Comparison of ENCODE assay signal across 15 cellular contexts in genomic region chr3:33658039-33658438, GRCh38.
DNase-seq lines count a peak whose midpoint lies in the region; ATAC-seq and TF ChIP-seq lines count a peak whose summit lies in the region.
"Had no signal": no experiment of that assay in that cellular context is flagged by ENCODE, and none has a peak within 500 bp of the region (broad histone marks: within the 10 kb centered on the region; RNA-seq: fewer than 3 reads in every experiment).

No MANE protein-coding gene starts in this region.

- intact Hi-C loops in right lobe of liver (cut with DNase I) = no loop called here

- no peak for TF ChIP-seq POLR2A in right lobe of liver (IDR thresholded peaks at IDR 0.05)

- peaks cover 57% of the 10 kb centered on the region for H3K4me1 Mint-ChIP-seq in HFFc6 (ENCODE audit: low read depth)
- H3K4me1 Mint-ChIP-seq: activated CD4-positive, alpha-beta memory T cell treated with anti-CD3 and anti-CD28 coated beads, Interleukin-2, amount 10 ng/mL, durations not matched to agents 7 days and 5 days had no signal

- no peaks in the 10 kb centered on the region for H3K9me3 ChIP-seq in right lobe of liver
- no peaks in the 10 kb centered on the region for H3K9me3 ChIP-seq in skeletal muscle tissue (ENCODE audit: control insufficient read depth in 3 of 3, low read length in 3 of 3)

- no peaks in the 10 kb centered on the region; the same call in 1 of the 2 replicates for H3K27me3 Mint-ChIP-seq in HFFc6 (ENCODE audit: insufficient read depth)
- H3K27me3 Mint-ChIP-seq: activated CD4-positive, alpha-beta memory T cell treated with anti-CD3 and anti-CD28 coated beads, Interleukin-2, amount 10 ng/mL, durations not matched to agents 7 days and 5 days; effector memory CD8-positive, alpha-beta T cell; naive B cell had no signal

- no peak for ATAC-seq in right lobe of liver
- no peak for ATAC-seq in HG03354 (IDR thresholded peaks at IDR 0.05; ENCODE audit: poor library complexity, severe bottlenecking, unreplicated experiment)
- ATAC-seq: effector memory CD8-positive, alpha-beta T cell had no signal

- no peak for DNase-seq in HFFc6
- DNase-seq in astrocyte of the cerebellum (ENCODE audit: low read depth) = no peak
- no peak for DNase-seq in right lobe of liver
- DNase-seq in stimulated activated CD4-positive, alpha-beta T cell treated with anti-CD3 and anti-CD28 coated beads, Interleukin-12 subunit alpha, Interleukin-12 subunit beta, amount 100 ng/mL, for 4 hours = no peak
- DNase-seq in GF-D8 (lab: John Stamatoyannopoulos, UW) = no peak
- no peak for DNase-seq in HT-29 (ENCODE audit: low spot score)
- DNase-seq: activated CD4-positive, alpha-beta memory T cell treated with anti-CD3 and anti-CD28 coated beads, Interleukin-2, amount 10 ng/mL, durations not matched to agents 7 days and 5 days; effector memory CD8-positive, alpha-beta T cell; naive B cell; NCI-H1694 treated with DMSO at 0.1 percent for 48 hours; stimulated activated CD4-positive, alpha-beta T cell treated with anti-CD3 and anti-CD28 coated beads, Interleukin-4, amount 100 ng/mL, for 4 hours; T-helper 1 cell had no signal

- peak overlapping the region; percentile 70 to 89 (median 84) for H3K9ac ChIP-seq in skeletal muscle tissue (ENCODE audit: low read depth in 1 of 3, low read length in 3 of 3)

- H3K9me3 Mint-ChIP-seq in HFFc6 = no peaks in the 10 kb centered on the region
- H3K9me3 Mint-ChIP-seq: activated CD4-positive, alpha-beta memory T cell treated with anti-CD3 and anti-CD28 coated beads, Interleukin-2, amount 10 ng/mL, durations not matched to agents 7 days and 5 days; activated naive CD4-positive, alpha-beta T cell treated with anti-CD3 and anti-CD28 coated beads, Interleukin-2, amount 50 U/mL, for 72 hours; effector memory CD8-positive, alpha-beta T cell; naive B cell had no signal

- H3K4me1 ChIP-seq in right lobe of liver (peaks cover 0 to 13% (median 0%) of the 10 kb centered on the region in 4 donors), skeletal muscle tissue (ENCODE audit: control insufficient read depth in 3 of 3, insufficient read depth in 3 of 3, low read length in 3 of 3) (peaks cover 13 to 20% (median 17%) of the 10 kb centered on the region in 3 donors)

- TF ChIP-seq CTCF in HFFc6 (IDR thresholded peaks at IDR 0.05) (no peak), astrocyte of the cerebellum (IDR thresholded peaks at IDR 0.05; ENCODE audit: low read depth, low read length, missing control alignments) (no peak), right lobe of liver (IDR thresholded peaks at IDR 0.05) (no peak)

- H3K4me3 Mint-ChIP-seq in HFFc6 = no peak overlapping the region
- H3K4me3 Mint-ChIP-seq: activated CD4-positive, alpha-beta memory T cell treated with anti-CD3 and anti-CD28 coated beads, Interleukin-2, amount 10 ng/mL, durations not matched to agents 7 days and 5 days had no signal

- H3K36me3 ChIP-seq in right lobe of liver (no peaks in the 10 kb centered on the region), skeletal muscle tissue (ENCODE audit: control insufficient read depth in 3 of 3, insufficient read depth in 3 of 3, low read length in 3 of 3) (no peaks in the 10 kb centered on the region)

- peak overlapping the region; percentile 46; the same call in 1 of the 2 replicates for H3K27ac Mint-ChIP-seq in HFFc6
- H3K27ac Mint-ChIP-seq: activated CD4-positive, alpha-beta memory T cell treated with anti-CD3 and anti-CD28 coated beads, Interleukin-2, amount 10 ng/mL, durations not matched to agents 7 days and 5 days; activated naive CD4-positive, alpha-beta T cell treated with anti-CD3 and anti-CD28 coated beads, Interleukin-2, amount 50 U/mL, for 72 hours had no signal

- H3K27me3 ChIP-seq in right lobe of liver = no peaks in the 10 kb centered on the region
- H3K27me3 ChIP-seq in skeletal muscle tissue (ENCODE audit: control insufficient read depth in 3 of 3, insufficient read depth in 3 of 3, low read length in 3 of 3) = no peaks in the 10 kb centered on the region

- H3K4me3 ChIP-seq in astrocyte of the cerebellum (ENCODE audit: low read depth, low read length) (peak overlapping the region; percentile 51), right lobe of liver (peak overlapping the region in 1 of 3 donors; percentile 28), skeletal muscle tissue (ENCODE audit: low read length in 3 of 3) (peak overlapping the region; percentile 89 to 93 (median 91))

- WGBS in right lobe of liver (ENCODE audit: insufficient coverage, low coverage, low lambda C conversion rate, missing lambda C conversion rate) = 67% methylated on average over 1 of the region's 1 CpG

- H3K27ac ChIP-seq in right lobe of liver = peak overlapping the region in 2 of 3 donors; percentile 55 to 75
- H3K27ac ChIP-seq in skeletal muscle tissue (ENCODE audit: low read depth, low read length) = peak overlapping the region; percentile 84

- in situ Hi-C loops in astrocyte of the cerebellum (cut with HindIII; ENCODE audit: low sequenced_read_pairs) = no loop called here

- H3K36me3 Mint-ChIP-seq in HFFc6 (ENCODE audit: low read depth) = no peaks in the 10 kb centered on the region
- H3K36me3 Mint-ChIP-seq: activated naive CD4-positive, alpha-beta T cell treated with anti-CD3 and anti-CD28 coated beads, Interleukin-2, amount 50 U/mL, for 72 hours had no signal
